8 cellular contexts compared by ENCODE assay signal in genomic region chr16:714558-715447, GRCh38. TPM values are rescaled to one million over a fixed set of nuclear protein-coding genes. Genes with fewer than 3 reads are reported as not detected.
A peak's percentile ranks its signal among the peaks of the same experiment; 100 is the strongest.
DNase-seq lines count a peak whose midpoint lies in the region; ATAC-seq and TF ChIP-seq lines count a peak whose summit lies in the region.

Gene METRN, plus strand, starts transcription at chr16:715118. Its CDS starts 172 bp downstream, at chr16:715290.

- H3K27me3 Mint-ChIP-seq in nephron (ENCODE audit: low read depth), result peaks cover 31% of the 10 kb centered on the region

- ATAC-seq in GM19324 (IDR thresholded peaks at IDR 0.05; ENCODE audit: low FRiP score, unreplicated experiment), result peak; percentile 76

- H3K4me3 Mint-ChIP-seq in nephron, result peak within 1 kb of the TSS; percentile 78 to 80 (median 78)

- no peaks in the 10 kb centered on the region for H3K36me3 Mint-ChIP-seq in nephron (ENCODE audit: low read depth)

- H3K36me3 ChIP-seq in BE2C, result peaks cover 5% of the 10 kb centered on the region
- H3K36me3 ChIP-seq in HUES48 (ENCODE audit: control insufficient read depth, insufficient read depth, low read length), result no peaks in the 10 kb centered on the region

- peak within 1 kb of the TSS; percentile 61 for H3K4me3 ChIP-seq in BE2C (ENCODE audit: low read depth, low read length)
- H3K4me3 ChIP-seq in HUES48 (ENCODE audit: low read depth, low read length), result peak within 1 kb of the TSS; percentile 71
- peak within 1 kb of the TSS; percentile 72 for H3K4me3 ChIP-seq in fibroblast of the aortic adventitia (ENCODE audit: low read depth, low read length)

- H3K4me1 ChIP-seq in BE2C (peaks cover 36% of the 10 kb centered on the region), HUES48 (ENCODE audit: control insufficient read depth, insufficient read depth, low read length) (peaks cover 21% of the 10 kb centered on the region)

- no peak within 1 kb of the TSS for H3K27ac Mint-ChIP-seq in nephron

- no peaks in the 10 kb centered on the region for H3K9me3 Mint-ChIP-seq in nephron

- peak; percentile 96 for DNase-seq in BE2C
- DNase-seq in SHP77 treated with DMSO at 0.1 percent for 48 hours (lab: John Stamatoyannopoulos, UW), result peak; percentile 49
- peak; percentile 96 for DNase-seq in activated effector memory CD4-positive, alpha-beta T cell treated with anti-CD3 and anti-CD28 coated beads, Interleukin-2, amount 50 U/mL, for 16 hours
- peak; percentile 74 for DNase-seq in fibroblast of the aortic adventitia (ENCODE audit: low read depth)
- DNase-seq in stimulated activated naive CD4-positive, alpha-beta T cell treated with Interleukin-2 at 50 U/mL for 16 hours (lab: John Stamatoyannopoulos, UW), result peak; percentile 86

- H3K27ac ChIP-seq in HUES48 (ENCODE audit: low read depth, low read length), result no peak within 1 kb of the TSS

- no peak within 1 kb of the TSS for H3K9ac ChIP-seq in HUES48 (ENCODE audit: low read depth, low read length)

- no peaks in the 10 kb centered on the region for H3K27me3 ChIP-seq in BE2C
- peaks cover 32% of the 10 kb centered on the region for H3K27me3 ChIP-seq in HUES48 (ENCODE audit: control insufficient read depth, insufficient read depth, low read length)

- no peak for TF ChIP-seq CTCF in BE2C (IDR thresholded peaks at IDR 0.05; ENCODE audit: low read depth, low read length)
- no peak for TF ChIP-seq CTCF in fibroblast of the aortic adventitia (IDR thresholded peaks at IDR 0.05; ENCODE audit: insufficient read depth, low read length)
- TF ChIP-seq CTCF in nephron (IDR thresholded peaks at IDR 0.05; ENCODE audit: unreplicated experiment in 3 of 3), result no peak

- H3K9me3 ChIP-seq in BE2C, result no peaks in the 10 kb centered on the region
- no peaks in the 10 kb centered on the region for H3K9me3 ChIP-seq in HUES48 (ENCODE audit: control insufficient read depth, insufficient read depth, low read length)

- H3K4me1 Mint-ChIP-seq in nephron, result peaks cover 10% of the 10 kb centered on the region

RNA-seq across cellular contexts. Expression of gene METRN, which starts in this region (rescaled TPM):
- polyA plus RNA-seq in BE2C (2012; ENCODE audit: insufficient read depth, insufficient read length, low read depth), result 294 TPM
- total RNA-seq in fibroblast of the aortic adventitia (ENCODE audit: low replicate concordance), result 30.7 and 38.8 TPM in 2 replicates
